ENCODE assay signal across 8 cellular contexts in the genomic region with DNA sequence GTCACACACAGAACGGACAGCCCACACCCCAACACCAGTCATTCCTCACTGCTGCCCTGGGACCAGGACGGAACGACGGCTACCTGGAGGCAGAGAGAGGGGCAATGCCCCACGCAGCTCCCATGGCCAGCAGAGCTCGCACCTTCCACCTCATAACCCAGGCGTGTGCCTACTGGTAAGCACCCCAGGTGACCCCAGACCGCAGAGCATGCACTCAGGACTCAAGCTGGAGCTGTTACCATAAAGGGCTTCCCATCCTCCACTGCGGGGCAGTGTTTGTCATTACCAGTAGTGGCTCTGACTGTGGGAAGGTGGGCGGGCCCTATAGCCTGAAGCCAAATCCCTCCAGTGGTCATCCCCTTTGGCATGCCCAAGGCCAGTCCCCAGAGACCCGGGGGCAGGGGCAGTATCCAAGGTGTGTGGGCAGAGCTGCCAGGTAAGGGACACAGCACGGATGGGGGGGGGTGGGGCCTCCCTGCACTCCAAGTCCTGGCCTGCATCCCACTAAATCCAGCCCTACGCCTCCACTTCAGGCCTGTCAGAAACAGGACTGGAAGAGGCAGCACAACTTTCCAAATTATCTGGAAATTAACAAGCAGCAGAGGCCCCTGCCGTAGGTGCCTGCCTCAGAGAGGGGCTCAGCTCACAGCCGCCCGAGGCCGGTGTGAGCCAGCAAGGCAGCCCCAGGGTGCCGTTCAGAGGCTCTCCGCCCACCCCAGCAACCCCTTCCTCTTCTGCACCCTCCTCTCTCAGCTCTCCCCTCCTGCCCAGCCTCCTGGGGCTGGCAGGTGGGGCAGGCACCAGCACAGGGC. TPM values are rescaled to one million over a fixed set of nuclear protein-coding genes. Genes with fewer than 3 reads are reported as not detected.
DNase-seq lines count a peak whose midpoint lies in the region; ATAC-seq and TF ChIP-seq lines count a peak whose summit lies in the region.

No MANE protein-coding gene starts in this region.

- H2BK12ac ChIP-seq in mesenchymal stem cell (ENCODE audit: low read length in 2 of 2), result peak overlapping the region; percentile 96 to 97

- H3K9me3 ChIP-seq in mesenchymal stem cell (ENCODE audit: control insufficient read depth, low read length) (no peaks in the 10 kb centered on the region), tibial artery (no peaks in the 10 kb centered on the region)

- no peak for ATAC-seq in GM19463 (IDR thresholded peaks at IDR 0.05; ENCODE audit: unreplicated experiment)

- H3K27me3 ChIP-seq in mesenchymal stem cell (ENCODE audit: control insufficient read depth in 1 of 2, insufficient read depth in 1 of 2, low read length in 2 of 2) (no peaks in the 10 kb centered on the region), tibial artery (no peaks in the 10 kb centered on the region)

- no peak overlapping the region for H2AFZ ChIP-seq in mesenchymal stem cell (ENCODE audit: low read depth, low read length)

- H3K4me3 ChIP-seq in mesenchymal stem cell (ENCODE audit: insufficient read depth in 1 of 2, low read depth in 1 of 2, low read length in 2 of 2) (peak overlapping the region in 1 of 2 experiments; percentile 59), tibial artery (peak overlapping the region in 1 of 2 donors; percentile 21)

- no peak overlapping the region for H2BK5ac ChIP-seq in mesenchymal stem cell (ENCODE audit: low read depth, low read length, poor library complexity, severe bottlenecking)

- H3K14ac ChIP-seq in mesenchymal stem cell (ENCODE audit: low read length in 2 of 2), result peak overlapping the region in 1 of 2 experiments; percentile 87

- H2BK15ac ChIP-seq in mesenchymal stem cell (ENCODE audit: low read depth, poor library complexity, severe bottlenecking), result peak overlapping the region; percentile 39

- peak overlapping the region; percentile 82 to 95 for H3K4ac ChIP-seq in mesenchymal stem cell (ENCODE audit: low read depth in 1 of 2, low read length in 2 of 2)

- peak overlapping the region; percentile 95 for H4K91ac ChIP-seq in mesenchymal stem cell (ENCODE audit: low read length)

- peak overlapping the region; percentile 41 for H3K4me2 ChIP-seq in mesenchymal stem cell (ENCODE audit: low read length, poor library complexity, severe bottlenecking)

- WGBS in mesenchymal stem cell, result 51% methylated on average over 19 of the region's 19 CpGs

- H3K4me1 ChIP-seq in mesenchymal stem cell (ENCODE audit: control insufficient read depth, insufficient read depth, low read depth, low read length) (peaks cover 74% of the 10 kb centered on the region), tibial artery (peaks cover 10 to 94% (median 75%) of the 10 kb centered on the region in 4 donors)

- TF ChIP-seq POLR2A in erythroblast (IDR thresholded peaks at IDR 0.05; ENCODE audit: low read length), result no peak

- H2BK120ac ChIP-seq in mesenchymal stem cell (ENCODE audit: low read depth, low read length), result peak overlapping the region; percentile 3

- peak overlapping the region; percentile 90 to 93 for H3K18ac ChIP-seq in mesenchymal stem cell (ENCODE audit: low read depth in 1 of 2, low read length in 2 of 2)

- intact Hi-C loops in tibial artery (cut with DNase I; ENCODE audit: low total_unique reads), result no loop called here

- H3K36me3 ChIP-seq in mesenchymal stem cell (ENCODE audit: control insufficient read depth in 1 of 2, insufficient read depth in 2 of 2, low read depth in 1 of 2, low read length in 2 of 2) (peaks cover 0 to 26% of the 10 kb centered on the region in 2 experiments), tibial artery (no peaks in the 10 kb centered on the region)

- H3K9ac ChIP-seq in mesenchymal stem cell (ENCODE audit: low read length), result peak overlapping the region; percentile 71

- H3K79me1 ChIP-seq in mesenchymal stem cell (replicated peaks; ENCODE audit: low read length, poor library complexity, severe bottlenecking), result no peaks in the 10 kb centered on the region

- peak overlapping the region; percentile 76 for H3K27ac ChIP-seq in mesenchymal stem cell (ENCODE audit: low read length, poor library complexity, severe bottlenecking)
- peak overlapping the region; percentile 93 to 99 for H3K27ac ChIP-seq in tibial artery

- H2AK5ac ChIP-seq in mesenchymal stem cell (ENCODE audit: low read length, severe bottlenecking), result peak overlapping the region; percentile 95

- no peak for TF ChIP-seq CTCF in tibial artery (IDR thresholded peaks at IDR 0.05)

- DNase-seq in NCI-H1417 (lab: John Stamatoyannopoulos, UW) (peak in 2 of 3 experiments; percentile 26 to 65), NCI-H1417 treated with DMSO at 0.1 percent for 48 hours (lab: John Stamatoyannopoulos, UW) (no peak), erythroblast (lab: John Stamatoyannopoulos, UW) (peak; percentile 34), mesenchymal stem cell (peak; percentile 83), tibial artery (peak; percentile 57 to 87), amniotic stem cell (lab: John Stamatoyannopoulos, UW) (no peak), NCI-H1092 (lab: John Stamatoyannopoulos, UW) (no peak)

- H3K23ac ChIP-seq in mesenchymal stem cell (ENCODE audit: low read length in 2 of 2), result peak overlapping the region in 1 of 2 experiments; percentile 36

- H4K8ac ChIP-seq in mesenchymal stem cell (ENCODE audit: low read length), result peak overlapping the region; percentile 93

RNA-seq across cellular contexts. Expression of gene BCAR1, which starts 4.8 kb away (rescaled TPM):
- 169 TPM for polyA plus RNA-seq in mesenchymal stem cell (2013, experiment 1 of 2)
- 176 TPM for polyA plus RNA-seq in mesenchymal stem cell (2013, experiment 2 of 2)

RNA-seq across cellular contexts. Expression of gene CTRB1, which starts 37.5 kb away (rescaled TPM):
- not detected for polyA plus RNA-seq in mesenchymal stem cell (2013, experiment 1 of 2)
- not detected for polyA plus RNA-seq in mesenchymal stem cell (2013, experiment 2 of 2)

RNA-seq across cellular contexts. Expression of gene CTRB2, which starts 49.3 kb away (rescaled TPM):
- polyA plus RNA-seq in mesenchymal stem cell (2013, experiment 1 of 2), result not detected
- polyA plus RNA-seq in mesenchymal stem cell (2013, experiment 2 of 2), result not detected

Comparison
In these comparisons a context has a peak if more than half of its experiments do, and no peak if none do; other contexts are left out.
1. DNase-seq: peak in NCI-H1417 (2 of 3), erythroblast (2 of 2), mesenchymal stem cell (single experiment) and tibial artery (2 of 2); none in NCI-H1417 treated with DMSO at 0.1 percent for 48 hours (single experiment), amniotic stem cell (single experiment) and NCI-H1092 (single experiment).